In genomic region chr10:92822964-92823363, GRCh38 we compare ENCODE assay signal across 11 cellular contexts. TPM values are rescaled to one million over a fixed set of nuclear protein-coding genes. Genes with fewer than 3 reads are reported as not detected.
A peak's percentile ranks its signal among the peaks of the same experiment; 100 is the strongest.
DNase-seq lines count a peak whose midpoint lies in the region; ATAC-seq and TF ChIP-seq lines count a peak whose summit lies in the region.
"Had no signal": no experiment of that assay in that cellular context is flagged by ENCODE, and none has a peak within 500 bp of the region (broad histone marks: within the 10 kb centered on the region; RNA-seq: fewer than 3 reads in every experiment).

No MANE protein-coding gene starts in this region.

- 43 to 50% (median 46%) methylated on average over 9 of the region's 9 CpGs for WGBS in adrenal gland, 4 donors

- POLR2A ChIA-PET in AG04450 (lab: Yijun Ruan, JAX) (interaction anchor here (0.8 to 1.3 kb wide), 2 partner anchors 12 to 24 kb away, joined by 3 to 11 read pairs; no protein-coding TSS in a partner anchor), HEK293 (lab: Yijun Ruan, JAX) (no interaction called here)

- TF ChIP-seq CTCF in AG04450 (IDR thresholded peaks at IDR 0.05; ENCODE audit: low read depth, low read length) (peak; percentile 26; the same call in 1 of the 2 replicates), HEK293 (tag by site-specific recombination; IDR thresholded peaks at IDR 0.05) (no peak), adrenal gland (IDR thresholded peaks at IDR 0.05) (peak; percentile 15 to 55 (median 37))

- H3K9me3 ChIP-seq in AG04450 (ENCODE audit: control insufficient read depth, insufficient read depth, low read length): no peaks in the 10 kb centered on the region
- H3K9me3 ChIP-seq in HEK293 (ENCODE audit: control insufficient read depth, insufficient read depth, low read depth, low read length): no peaks in the 10 kb centered on the region
- no peaks in the 10 kb centered on the region for H3K9me3 ChIP-seq in adrenal gland (replicated peaks in 1 of 3)

- H3K4me3 ChIP-seq in AG04450 (ENCODE audit: low read depth, low read length) (no peak overlapping the region), HEK293 (ENCODE audit: low read depth, low read length) (no peak overlapping the region), adrenal gland (no peak overlapping the region), H7 (ENCODE audit: insufficient read depth, low read depth, low read length) (no peak overlapping the region)

- H3K27ac ChIP-seq in AG04450 (ENCODE audit: low read depth, low read length) (peak overlapping the region; percentile 92), HEK293 (ENCODE audit: extremely low read depth, low read depth, low read length) (no peak overlapping the region), adrenal gland (peak overlapping the region in 4 of 5 donors; percentile 22 to 81 (median 71))

- H3K36me3 ChIP-seq in HEK293 (ENCODE audit: control insufficient read depth in 2 of 2, insufficient read depth in 1 of 2, low read length in 2 of 2): no peaks in the 10 kb centered on the region
- no peaks in the 10 kb centered on the region for H3K36me3 ChIP-seq in adrenal gland (replicated peaks in 1 of 2)
- H3K36me3 ChIP-seq in H7 (replicated peaks; ENCODE audit: control insufficient read depth, insufficient read depth, low read length): no peaks in the 10 kb centered on the region

- CTCF ChIA-PET in AG04450 (lab: Charles Lee): interaction anchor here (0.6 to 2.9 kb wide), 4 partner anchors 14 to 186 kb away, joined by 4 to 13 read pairs (median 6); no protein-coding TSS in a partner anchor
- CTCF ChIA-PET in HEK293 (lab: Yijun Ruan, JAX): interaction anchor here (0.7 to 2.1 kb wide), 8 partner anchors 12 to 941 kb away, joined by 3 to 17 read pairs (median 6); no protein-coding TSS in a partner anchor

- H3K27me3 ChIP-seq in AG04450 (ENCODE audit: control insufficient read depth, insufficient read depth, low read length) (no peaks in the 10 kb centered on the region), adrenal gland (no peaks in the 10 kb centered on the region), H7 (ENCODE audit: control insufficient read depth, insufficient read depth, low read length) (no peaks in the 10 kb centered on the region)

- ATAC-seq in left lobe of liver (peak; percentile 70), HG03175 (IDR thresholded peaks at IDR 0.05; ENCODE audit: unreplicated experiment) (no peak)
- no peak for ATAC-seq in activated CD4-positive, CD25-positive, alpha-beta regulatory T cell treated with anti-CD3 and anti-CD28 coated beads, Interleukin-2, amount 50 U/mL, for 24 hours

- no peak for TF ChIP-seq POLR2A in adrenal gland (IDR thresholded peaks at IDR 0.05)

- DNase-seq in AG04450 (ENCODE audit: low read depth, low spot score) (no peak), adrenal gland (no peak), left lobe of liver (ENCODE audit: low spot score) (no peak), superior temporal gyrus (ENCODE audit: extremely low spot score) (no peak), H7 (no peak)
- DNase-seq: activated naive CD4-positive, alpha-beta T cell treated with Interleukin-2 at 50 U/mL for 16 hours; DMS153; nucleus accumbens had no signal

- intact Hi-C loops in adrenal gland (cut with DNase I): no loop called here

- H3K4me1 ChIP-seq in HEK293 (ENCODE audit: control insufficient read depth, insufficient read depth, low read length) (no peaks in the 10 kb centered on the region), adrenal gland (replicated peaks in 1 of 2) (peaks cover 12 to 14% of the 10 kb centered on the region in 2 donors)

TF ChIP-seq in HEK293, 187 proteins besides CTCF, POLR2A, EP300 and RAD21:
- no peak for TF ChIP-seq YY1 (tag by site-specific recombination; IDR thresholded peaks at IDR 0.05)
- TF ChIP-seq ZNF654 (tag by site-specific recombination; IDR thresholded peaks at IDR 0.05; ENCODE audit: low read depth): peak; percentile 56
- TF ChIP-seq ZNF324 (tag by site-specific recombination; IDR thresholded peaks at IDR 0.05): no peak
- no peak for TF ChIP-seq INSM2 (tag by site-specific recombination; IDR thresholded peaks at IDR 0.05)
- no peak for TF ChIP-seq ZBTB20 (tag by site-specific recombination; IDR thresholded peaks at IDR 0.05)
- TF ChIP-seq SETDB1 (IDR thresholded peaks at IDR 0.05; ENCODE audit: insufficient read length, low read length): no peak
- TF ChIP-seq ZNF560 (tag by site-specific recombination; IDR thresholded peaks at IDR 0.05; ENCODE audit: borderline replicate concordance): no peak
- TF ChIP-seq ZBTB7A (tag by site-specific recombination; IDR thresholded peaks at IDR 0.05; ENCODE audit: low read depth): no peak

RNA-seq across cellular contexts. Expression of gene EXOC6, which starts 25.4 kb away (rescaled TPM):
- 17.7 and 21.8 TPM in 2 replicates for polyA plus RNA-seq in AG04450 (2011; rRNA removed)
- 23.5 and 39.1 TPM in 2 replicates for polyA minus RNA-seq in AG04450 (2011; rRNA and poly(A)+ RNA removed)
- total RNA-seq in adrenal gland: 10 to 100 TPM; 14.2 to 41.6 (median 27.0) TPM
- 10 to 100 TPM in 1 of 3 donors, 1 to 10 TPM in 2; 7.1 to 25.6 (median 9.0) TPM for polyA plus RNA-seq in adrenal gland
- total RNA-seq in left lobe of liver: 4.9 TPM
- total RNA-seq in H7 (2014; rRNA removed; shearing (Covaris generic)): 6.2 and 13.6 TPM in 2 replicates
